8 cellular contexts compared by ENCODE assay signal in genomic region chr15:75043509-75044257, GRCh38. TPM values are rescaled to one million over a fixed set of nuclear protein-coding genes. Genes with fewer than 3 reads are reported as not detected.
A peak's percentile ranks its signal among the peaks of the same experiment; 100 is the strongest.
DNase-seq lines count a peak whose midpoint lies in the region; ATAC-seq, FAIRE-seq and TF ChIP-seq lines count a peak whose summit lies in the region.

No MANE protein-coding gene starts in this region.

- peak overlapping the region; percentile 75 for H2AFZ ChIP-seq in K562 (ENCODE audit: low read depth, low read length)

- peaks cover 61% of the 10 kb centered on the region for H3K4me1 Mint-ChIP-seq in T-helper 1 cell treated with Interleukin-12 subunit alpha and Interleukin-12 subunit beta and Interleukin-4 antibody, amounts not matched to agents 30 μg/mL and 1 μg/mL, for 36 hours (ENCODE audit: low read depth)

- POLR2A ChIA-PET in K562 (lab: Yijun Ruan, JAX) = interaction anchor here (0.5 to 2.2 kb wide), 18 partner anchors 9 to 621 kb away, joined by 3 to 16 read pairs (median 5); partner anchors contain the start of gene PPCDC

- peak overlapping the region; percentile 89 for H3K27ac Mint-ChIP-seq in T-helper 1 cell treated with Interleukin-12 subunit alpha and Interleukin-12 subunit beta and Interleukin-4 antibody, amounts not matched to agents 30 μg/mL and 1 μg/mL, for 36 hours

- no peaks in the 10 kb centered on the region for H3K9me3 Mint-ChIP-seq in T-helper 1 cell treated with Interleukin-12 subunit alpha and Interleukin-12 subunit beta and Interleukin-4 antibody, amounts not matched to agents 30 μg/mL and 1 μg/mL, for 36 hours

- CTCF ChIA-PET in K562 (lab: Yijun Ruan, JAX; ENCODE audit: low intra/inter-chr PET ratio) = interaction anchor here (2.5 to 2.6 kb wide), 2 partner anchors 159 to 161 kb away, joined by 9 to 19 read pairs; partner anchors contain the start of gene C15orf39

- no peaks in the 10 kb centered on the region for H3K9me1 ChIP-seq in K562 (ENCODE audit: control insufficient read depth, insufficient read depth, low read length)

- peak; percentile 81 for TF ChIP-seq EP300 in K562 (IDR thresholded peaks at IDR 0.05; ENCODE audit: low read length)

- in situ Hi-C loops in K562 (cut with MboI) = no loop called here

- peak overlapping the region; percentile 71 for H3K4me2 ChIP-seq in K562 (ENCODE audit: insufficient read depth, low read length)

- no TSS peak for BruUV-seq in K562 (replicated peaks; lab: Mats Ljungman, UMichigan)

- peak; percentile 18 for ATAC-seq in HG02571 (IDR thresholded peaks at IDR 0.05; ENCODE audit: unreplicated experiment)
- ATAC-seq in K562 = peak; percentile 90

- TF ChIP-seq RAD21 in K562 (CRISPR knock-in tag; conservative IDR thresholded peaks at IDR 0.05 in 1 of 2, IDR thresholded peaks at IDR 0.05 in 1 of 2) = peak; percentile 95

- peak overlapping the region; percentile 73 to 85 for H3K9ac ChIP-seq in K562 (ENCODE audit: insufficient read depth in 1 of 2, low read depth in 2 of 2, low read length in 2 of 2)

- H3K9me3 ChIP-seq in K562 (replicated peaks; ENCODE audit: control insufficient read depth, insufficient read depth, low read depth, low read length) = no peaks in the 10 kb centered on the region

- H3K27ac ChIP-seq in K562 (ENCODE audit: extremely low read depth, low read depth, low read length) (peak overlapping the region; percentile 91), skin epidermis (peak overlapping the region; percentile 43 to 90 (median 73))

- H3K4me3 Mint-ChIP-seq in T-helper 1 cell treated with Interleukin-12 subunit alpha and Interleukin-12 subunit beta and Interleukin-4 antibody, amounts not matched to agents 30 μg/mL and 1 μg/mL, for 36 hours = peak overlapping the region; percentile 80

- intact Hi-C loops in K562 (cut with micrococcal nuclease) = loop anchor here (1.0 kb wide), 2 partner anchors 23 to 159 kb away; no protein-coding TSS in a partner anchor

- TF ChIP-seq CTCF in NB4 (IDR thresholded peaks at IDR 0.05; ENCODE audit: low read depth, low read length) (peak; percentile 41), K562 (IDR thresholded peaks at IDR 0.05 in 2 of 3, conservative IDR thresholded peaks at IDR 0.05 in 1 of 3; ENCODE audit: insufficient read depth in 2 of 3, low read depth in 1 of 3, low read length in 3 of 3) (peak; percentile 78 to 87 (median 82))

- DNase-seq in T-helper 1 cell = no peak
- peak; percentile 90 for DNase-seq in NB4 (ENCODE audit: low read depth)
- DNase-seq in K562 (ENCODE audit: extremely low read depth in 1 of 4, low spot score in 3 of 4) = peak; percentile 78 to 96 (median 86)
- peak; percentile 91 for DNase-seq in inferior parietal cortex (ENCODE audit: extremely low spot score)
- DNase-seq in NCI-H1436 (lab: John Stamatoyannopoulos, UW) = no peak

- peak; percentile 96 for FAIRE-seq in K562 (lab: Jason Lieb, UNC)

- no peaks in the 10 kb centered on the region for H3K27me3 Mint-ChIP-seq in T-helper 1 cell treated with Interleukin-12 subunit alpha and Interleukin-12 subunit beta and Interleukin-4 antibody, amounts not matched to agents 30 μg/mL and 1 μg/mL, for 36 hours (ENCODE audit: low read depth)

- peaks cover 16% of the 10 kb centered on the region; the same call in 1 of the 3 replicates for H3K36me3 ChIP-seq in K562 (ENCODE audit: control insufficient read depth, insufficient read depth, low read length)

- H3K4me1 ChIP-seq in K562 (replicated peaks in 1 of 2; ENCODE audit: control insufficient read depth in 2 of 2, insufficient read depth in 2 of 2, low read length in 2 of 2) = peaks cover 46 to 62% of the 10 kb centered on the region in 2 experiments

- H3K4me3 ChIP-seq in NB4 (ENCODE audit: low read depth, low read length) (no peak overlapping the region), K562 (no peak overlapping the region; the same call in 1 of the 2 replicates), skin epidermis (peak overlapping the region in 1 of 7 experiments; percentile 2)

- no peaks in the 10 kb centered on the region for H3K27me3 ChIP-seq in K562 (ENCODE audit: control insufficient read depth in 2 of 2, insufficient read depth in 2 of 2, low read length in 2 of 2)

- 18% methylated on average over 18 of the region's 20 CpGs for WGBS in K562 (ENCODE audit: insufficient coverage, low coverage, missing lambda C conversion rate)

- TF ChIP-seq POLR2A in NB4 (IDR thresholded peaks at IDR 0.05; ENCODE audit: extremely low read depth, insufficient read length) = no peak
- no peak for TF ChIP-seq POLR2A in K562 (conservative IDR thresholded peaks at IDR 0.05)

- peaks cover 2% of the 10 kb centered on the region; the same call in 1 of the 3 replicates for H3K79me2 ChIP-seq in K562 (ENCODE audit: control insufficient read depth, insufficient read depth, low read length)

- H3K36me3 Mint-ChIP-seq in T-helper 1 cell treated with Interleukin-12 subunit alpha and Interleukin-12 subunit beta and Interleukin-4 antibody, amounts not matched to agents 30 μg/mL and 1 μg/mL, for 36 hours (ENCODE audit: low read depth) = peaks cover 25% of the 10 kb centered on the region

- no peaks in the 10 kb centered on the region for H4K20me1 ChIP-seq in K562 (replicated peaks; ENCODE audit: control insufficient read depth, insufficient read depth, low read length)

TF ChIP-seq in K562, 482 proteins besides CTCF, POLR2A, EP300 and RAD21 (continues in another document):
- TF ChIP-seq TCFL5 (CRISPR knock-in tag; conservative IDR thresholded peaks at IDR 0.05) (no peak; the same call in 1 of the 2 replicates), DMBX1 (CRISPR knock-in tag; IDR thresholded peaks at IDR 0.05; ENCODE audit: borderline replicate concordance) (peak; percentile 80), PCBP2 (IDR thresholded peaks at IDR 0.05; ENCODE audit: low read depth, low read length, poor library complexity, severe bottlenecking) (no peak), ZNF830 (CRISPR knock-in tag; IDR thresholded peaks at IDR 0.05) (no peak), ZNF398 (CRISPR knock-in tag; IDR thresholded peaks at IDR 0.05) (no peak)

RNA-seq across cellular contexts. Expression of gene PPCDC, which starts 20.3 kb away (rescaled TPM):
- 20.0 and 54.1 TPM in 2 replicates for total RNA-seq in K562 (2011; cell fraction: chromatin; rRNA removed; ENCODE audit: low replicate concordance)
- 31.7 TPM in 2 replicates for total RNA-seq in K562 (2011; cell fraction: nucleolus; rRNA removed)
- total RNA-seq in K562 (2011; cell fraction: nucleoplasm; rRNA removed) = 24.1 and 30.8 TPM in 2 replicates
- total RNA-seq in K562 (2014; rRNA removed) (16.3 and 17.1 TPM in 2 replicates), K562 (2014; rRNA removed; fragmentation: Illumina TruSeq; extraction: Trizol) (6.4 and 10.9 TPM in 2 replicates), K562 (2015; rRNA removed; fragmentation: Illumina TruSeq; extraction: Trizol) (9.7 and 13.5 TPM in 2 replicates), K562 (2021) (15.2 and 16.7 TPM in 2 replicates)
- polyA plus RNA-seq in K562 (2011; rRNA removed) (16.7 and 17.9 TPM in 2 replicates), K562 (2014; fragmentation: Illumina TruSeq; extraction: Trizol) (21.7 and 24.9 TPM in 2 replicates), K562 (2014; fragmentation: Nextera tagmentation; extraction: Ambion mirVana) (10 to 100 TPM; 50.0 to 53.6 TPM), K562 (2014; rRNA removed) (34.8 and 41.6 TPM in 2 replicates)
- polyA plus RNA-seq in K562 (2011; cell fraction: cytosol; rRNA removed) = 26.9 and 55.6 TPM in 2 replicates
- 22.7 and 31.8 TPM in 2 replicates for polyA plus RNA-seq in K562 (2011; cell fraction: nucleus; rRNA removed)
- 11.4 and 15.7 TPM in 2 replicates for polyA plus RNA-seq in K562 (2012)
- polyA minus RNA-seq in K562 (2011; rRNA and poly(A)+ RNA removed) = 6.7 and 7.8 TPM in 2 replicates
- 6.4 and 9.0 TPM in 2 replicates for polyA minus RNA-seq in K562 (2011; cell fraction: cytosol; rRNA and poly(A)+ RNA removed)
- polyA minus RNA-seq in K562 (2011; cell fraction: nucleus; rRNA and poly(A)+ RNA removed) = 12.3 and 15.2 TPM in 2 replicates

RNA-seq across cellular contexts. Expression of gene SCAMP5, which starts 48.3 kb away (rescaled TPM):
- not detected in 2 replicates for total RNA-seq in K562 (2011; cell fraction: chromatin; rRNA removed; ENCODE audit: low replicate concordance)
- total RNA-seq in K562 (2011; cell fraction: nucleolus; rRNA removed) = 0.33 TPM in 1 of 2 replicates, not detected in the other
- not detected in 2 replicates for total RNA-seq in K562 (2011; cell fraction: nucleoplasm; rRNA removed)
- not detected in 2 replicates for total RNA-seq in K562 (2014; rRNA removed)
- total RNA-seq in K562 (2014; rRNA removed; fragmentation: Illumina TruSeq; extraction: Trizol) = not detected in 2 replicates
- total RNA-seq in K562 (2015; rRNA removed; fragmentation: Illumina TruSeq; extraction: Trizol) = 0.08 and 0.11 TPM in 2 replicates
- 0.27 and 0.31 TPM in 2 replicates for total RNA-seq in K562 (2021)
- polyA plus RNA-seq in K562 (2011; rRNA removed) = 0.24 and 0.29 TPM in 2 replicates
- polyA plus RNA-seq in K562 (2011; cell fraction: cytosol; rRNA removed) = 0.15 and 0.18 TPM in 2 replicates
- 0.14 and 0.15 TPM in 2 replicates for polyA plus RNA-seq in K562 (2011; cell fraction: nucleus; rRNA removed)
- polyA plus RNA-seq in K562 (2012) = 0.14 and 0.21 TPM in 2 replicates
- 0.09 and 0.15 TPM in 2 replicates for polyA plus RNA-seq in K562 (2014; fragmentation: Illumina TruSeq; extraction: Trizol)
- not detected for polyA plus RNA-seq in K562 (2014; fragmentation: Nextera tagmentation; extraction: Ambion mirVana)
- polyA plus RNA-seq in K562 (2014; rRNA removed) = not detected in 2 replicates
- 0.11 and 0.42 TPM in 2 replicates for polyA minus RNA-seq in K562 (2011; rRNA and poly(A)+ RNA removed)
- polyA minus RNA-seq in K562 (2011; cell fraction: cytosol; rRNA and poly(A)+ RNA removed) = not detected in 2 replicates
- polyA minus RNA-seq in K562 (2011; cell fraction: nucleus; rRNA and poly(A)+ RNA removed) = not detected in 2 replicates

Comparison
In these comparisons a context has a peak if more than half of its experiments do, and no peak if none do; other contexts are left out.
1. DNase-seq: peak in NB4 (single experiment), K562 (4 of 4) and inferior parietal cortex (single experiment); none in T-helper 1 cell (0 of 5) and NCI-H1436 (single experiment).